Comparison of ENCODE assay signal across 8 cellular contexts in the genomic region with DNA sequence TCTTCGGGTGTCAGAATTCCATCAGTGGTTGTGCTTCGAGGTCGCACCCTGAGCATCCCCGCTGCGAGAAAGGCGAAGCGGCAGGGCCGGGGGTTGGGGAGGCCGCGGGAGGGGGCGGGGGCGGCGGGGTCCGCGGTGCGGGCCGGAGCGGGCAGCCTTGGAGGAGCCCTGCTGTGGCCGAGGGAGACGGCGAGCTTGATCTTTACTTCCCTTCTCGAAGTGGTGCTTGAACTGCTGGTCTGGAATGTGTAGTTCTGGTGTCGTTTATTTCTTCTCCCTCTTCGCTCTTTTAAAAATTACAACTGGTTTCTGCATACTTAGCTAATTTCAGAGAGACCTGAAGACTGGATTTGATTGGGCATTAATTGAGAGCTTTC. TPM values are rescaled to one million over a fixed set of nuclear protein-coding genes. Genes with fewer than 3 reads are reported as not detected.
A peak's percentile ranks its signal among the peaks of the same experiment; 100 is the strongest.
DNase-seq lines count a peak whose midpoint lies in the region; ATAC-seq, FAIRE-seq and TF ChIP-seq lines count a peak whose summit lies in the region.

No MANE protein-coding gene starts in this region.

- dilution Hi-C loops in keratinocyte (cut with MboI; ENCODE audit: extremely low pct_ligation_motif_present, low sequenced_read_pairs) = no loop called here

- H2AFZ ChIP-seq in K562 (ENCODE audit: low read depth, low read length) (peak overlapping the region; percentile 58; the same call in 1 of the 2 replicates), keratinocyte (ENCODE audit: control insufficient read depth, low read length) (no peak overlapping the region)

- DNase-seq in CD4-positive, CD25-positive, alpha-beta regulatory T cell = no peak
- DNase-seq in MG63 (peak; percentile 32), K562 (ENCODE audit: extremely low read depth in 1 of 4, low spot score in 3 of 4) (peak in 1 of 4 experiments; percentile 50), keratinocyte (ENCODE audit: low read depth, low spot score) (no peak), HPDE6-E6E7 (ENCODE audit: extremely low spot score) (no peak), A172 (ENCODE audit: low spot score) (no peak)
- DNase-seq in NK-92 treated with Interleukin-12 subunit alpha and Interleukin-12 subunit beta, amount 100 ng/mL, for 24 hours (lab: John Stamatoyannopoulos, UW) = no peak

- H3K9me3 ChIP-seq in CD4-positive, CD25-positive, alpha-beta regulatory T cell (ENCODE audit: control insufficient read depth in 2 of 2, low read length in 2 of 2) = no peaks in the 10 kb centered on the region
- H3K9me3 ChIP-seq in MG63 = no peaks in the 10 kb centered on the region
- H3K9me3 ChIP-seq in K562 (replicated peaks; ENCODE audit: control insufficient read depth, insufficient read depth, low read depth, low read length) = no peaks in the 10 kb centered on the region
- no peaks in the 10 kb centered on the region for H3K9me3 ChIP-seq in keratinocyte (ENCODE audit: control insufficient read depth, low read depth, low read length)
- no peaks in the 10 kb centered on the region for H3K9me3 ChIP-seq in subcutaneous abdominal adipose tissue (ENCODE audit: control insufficient read depth in 5 of 5, low read length in 5 of 5)

- no peak for TF ChIP-seq RAD21 in K562 (CRISPR knock-in tag; conservative IDR thresholded peaks at IDR 0.05 in 1 of 2, IDR thresholded peaks at IDR 0.05 in 1 of 2)

- peak overlapping the region; percentile 65 to 97 for H3K9ac ChIP-seq in K562 (ENCODE audit: insufficient read depth in 1 of 2, low read depth in 2 of 2, low read length in 2 of 2)
- H3K9ac ChIP-seq in keratinocyte (ENCODE audit: control insufficient read depth, extremely low read depth, insufficient read depth, low read length) = peak overlapping the region; percentile 84
- peak overlapping the region in 4 of 5 donors; percentile 48 to 80 (median 72) for H3K9ac ChIP-seq in subcutaneous abdominal adipose tissue (ENCODE audit: low read length in 5 of 5)

- H3K4me2 ChIP-seq in K562 (ENCODE audit: insufficient read depth, low read length) = peak overlapping the region; percentile 77
- H3K4me2 ChIP-seq in keratinocyte (ENCODE audit: control insufficient read depth, extremely low read depth, insufficient read depth, low read depth, low read length) = peak overlapping the region; percentile 99

- H3K36me3 ChIP-seq in CD4-positive, CD25-positive, alpha-beta regulatory T cell (ENCODE audit: control insufficient read depth, insufficient read depth, low read length) = no peaks in the 10 kb centered on the region
- H3K36me3 ChIP-seq in MG63 = peaks cover 14% of the 10 kb centered on the region
- H3K36me3 ChIP-seq in K562 (ENCODE audit: control insufficient read depth, insufficient read depth, low read length) = peaks cover 3% of the 10 kb centered on the region; the same call in 1 of the 3 replicates
- H3K36me3 ChIP-seq in keratinocyte (ENCODE audit: control insufficient read depth in 2 of 2, extremely low read depth in 1 of 2, insufficient read depth in 2 of 2, low read length in 2 of 2) = no peaks in the 10 kb centered on the region
- no peaks in the 10 kb centered on the region for H3K36me3 ChIP-seq in subcutaneous abdominal adipose tissue (ENCODE audit: control insufficient read depth in 5 of 5, insufficient read depth in 5 of 5, low read length in 5 of 5)

- H3K27me3 ChIP-seq in CD4-positive, CD25-positive, alpha-beta regulatory T cell (ENCODE audit: control insufficient read depth, insufficient read depth, low read length) = no peaks in the 10 kb centered on the region
- H3K27me3 ChIP-seq in MG63 (no peaks in the 10 kb centered on the region), K562 (ENCODE audit: control insufficient read depth in 2 of 2, insufficient read depth in 2 of 2, low read length in 2 of 2) (no peaks in the 10 kb centered on the region), keratinocyte (ENCODE audit: control insufficient read depth, extremely low read depth, insufficient read depth, low read length) (no peaks in the 10 kb centered on the region), subcutaneous abdominal adipose tissue (ENCODE audit: control insufficient read depth in 5 of 5, insufficient read depth in 4 of 5, low read length in 5 of 5) (no peaks in the 10 kb centered on the region)

- TF ChIP-seq POLR2A in K562 (conservative IDR thresholded peaks at IDR 0.05) = no peak

- intact Hi-C loops in K562 (cut with micrococcal nuclease) = no loop called here

- no TSS peak for BruUV-seq in K562 (replicated peaks; lab: Mats Ljungman, UMichigan)

- peak overlapping the region; percentile 72 to 88 (median 81) for H3K27ac Mint-ChIP-seq in CD4-positive, CD25-positive, alpha-beta regulatory T cell

- H3K4me3 Mint-ChIP-seq in CD4-positive, CD25-positive, alpha-beta regulatory T cell = peak overlapping the region; percentile 90 to 96 (median 92)

- H3K9me1 ChIP-seq in K562 (ENCODE audit: control insufficient read depth, insufficient read depth, low read length) (no peaks in the 10 kb centered on the region), keratinocyte (ENCODE audit: control insufficient read depth, extremely low read depth, insufficient read depth, low read length) (no peaks in the 10 kb centered on the region)

- no peak for FAIRE-seq in K562 (lab: Jason Lieb, UNC)
- no peak for FAIRE-seq in keratinocyte (lab: Jason Lieb, UNC)

- H3K79me2 ChIP-seq in K562 (ENCODE audit: control insufficient read depth, insufficient read depth, low read length) (peaks cover 60% of the 10 kb centered on the region), keratinocyte (ENCODE audit: control insufficient read depth, insufficient read depth, low read length) (peaks cover 60% of the 10 kb centered on the region)

- peaks cover 26% of the 10 kb centered on the region for H3K4me1 ChIP-seq in CD4-positive, CD25-positive, alpha-beta regulatory T cell (ENCODE audit: control insufficient read depth, insufficient read depth, low read length, poor library complexity, severe bottlenecking)
- H3K4me1 ChIP-seq in K562 (replicated peaks in 1 of 2; ENCODE audit: control insufficient read depth in 2 of 2, insufficient read depth in 2 of 2, low read length in 2 of 2) = peaks cover 11 to 21% of the 10 kb centered on the region in 2 experiments; a peak in 4 of 5 replicates
- peaks cover 26% of the 10 kb centered on the region for H3K4me1 ChIP-seq in keratinocyte (ENCODE audit: control insufficient read depth, extremely low read depth, insufficient read depth, low read length)
- peaks cover 2 to 31% (median 23%) of the 10 kb centered on the region in 5 donors for H3K4me1 ChIP-seq in subcutaneous abdominal adipose tissue (ENCODE audit: control insufficient read depth in 5 of 5, insufficient read depth in 5 of 5, low read length in 5 of 5)

- TF ChIP-seq CTCF in K562 (IDR thresholded peaks at IDR 0.05 in 2 of 3, conservative IDR thresholded peaks at IDR 0.05 in 1 of 3; ENCODE audit: insufficient read depth in 2 of 3, low read depth in 1 of 3, low read length in 3 of 3) (no peak), keratinocyte (optimal IDR thresholded peaks at IDR 0.05 in 1 of 3, IDR thresholded peaks at IDR 0.05 in 1 of 3, conservative IDR thresholded peaks at IDR 0.05 in 1 of 3; ENCODE audit: extremely low read depth in 1 of 3, insufficient read depth in 2 of 3, low read length in 3 of 3) (no peak)

- CTCF ChIA-PET in K562 (lab: Yijun Ruan, JAX; ENCODE audit: low intra/inter-chr PET ratio) = interaction anchor here (0.6 kb wide), 1 partner anchor 92 kb away, joined by 3 read pairs; no protein-coding TSS in a partner anchor

- ATAC-seq in CD4-positive, CD25-positive, alpha-beta regulatory T cell (ENCODE audit: low read depth in 2 of 2) = no peak
- peak; percentile 36 for ATAC-seq in K562

- in situ Hi-C loops in K562 (cut with MboI) = no loop called here

- peaks cover 14% of the 10 kb centered on the region for H3K27me3 Mint-ChIP-seq in CD4-positive, CD25-positive, alpha-beta regulatory T cell

- no peak for TF ChIP-seq EP300 in K562 (IDR thresholded peaks at IDR 0.05; ENCODE audit: low read length)

- no peaks in the 10 kb centered on the region for H3K9me3 Mint-ChIP-seq in CD4-positive, CD25-positive, alpha-beta regulatory T cell

- no peak overlapping the region for H3K27ac ChIP-seq in CD4-positive, CD25-positive, alpha-beta regulatory T cell (ENCODE audit: insufficient read depth, low read length, poor library complexity, severe bottlenecking)
- peak overlapping the region; percentile 90 for H3K27ac ChIP-seq in K562 (ENCODE audit: extremely low read depth, low read depth, low read length)
- peak overlapping the region; percentile 63 for H3K27ac ChIP-seq in keratinocyte (ENCODE audit: control insufficient read depth, insufficient read depth, low read length)
- peak overlapping the region; percentile 63 for H3K27ac ChIP-seq in subcutaneous abdominal adipose tissue (ENCODE audit: low read depth, low read length)

- 0% methylated on average over 18 of the region's 24 CpGs for WGBS in K562 (ENCODE audit: insufficient coverage, low coverage, missing lambda C conversion rate)

- POLR2A ChIA-PET in K562 (lab: Yijun Ruan, JAX) = interaction anchor here (0.6 to 3.2 kb wide), 21 partner anchors 10 to 149 kb away, joined by 3 to 35 read pairs (median 5); a partner anchor contains a TSS

- H3K4me3 ChIP-seq in CD4-positive, CD25-positive, alpha-beta regulatory T cell (ENCODE audit: low read depth, low read length) = peak overlapping the region; percentile 67
- H3K4me3 ChIP-seq in MG63 = peak overlapping the region; percentile 82
- H3K4me3 ChIP-seq in K562 = peak overlapping the region; percentile 78
- peak overlapping the region; percentile 67 to 92 (median 86) for H3K4me3 ChIP-seq in keratinocyte (ENCODE audit: control insufficient read depth in 2 of 3, extremely low read depth in 1 of 3, insufficient read depth in 2 of 3, low read depth in 1 of 3, low read length in 3 of 3)
- H3K4me3 ChIP-seq in subcutaneous abdominal adipose tissue (ENCODE audit: low read depth in 1 of 5, low read length in 5 of 5) = peak overlapping the region; percentile 77 to 88 (median 83)

- peaks cover 21 to 49% (median 32%) of the 10 kb centered on the region in 4 donors for H3K4me1 Mint-ChIP-seq in CD4-positive, CD25-positive, alpha-beta regulatory T cell

- H3K36me3 Mint-ChIP-seq in CD4-positive, CD25-positive, alpha-beta regulatory T cell = no peaks in the 10 kb centered on the region

- H4K20me1 ChIP-seq in K562 (replicated peaks; ENCODE audit: control insufficient read depth, insufficient read depth, low read length) = peaks cover 11% of the 10 kb centered on the region
- peaks cover 23% of the 10 kb centered on the region for H4K20me1 ChIP-seq in keratinocyte (ENCODE audit: control insufficient read depth, extremely low read depth, insufficient read depth, low read length)

RNA-seq across cellular contexts. Expression of a gene that starts 1.1 kb away (rescaled TPM):
- total RNA-seq in CD4-positive, CD25-positive, alpha-beta regulatory T cell = 53.3 TPM
- polyA plus RNA-seq in CD4-positive, CD25-positive, alpha-beta regulatory T cell = 10 to 100 TPM; 72.7 to 86.6 (median 78.1) TPM
- 369 and 426 TPM in 2 replicates for total RNA-seq in MG63 (2014; rRNA removed; shearing (Covaris generic); ENCODE audit: low replicate concordance)
- 172 and 218 TPM in 2 replicates for total RNA-seq in K562 (2011; cell fraction: chromatin; rRNA removed; ENCODE audit: low replicate concordance)
- 144 and 155 TPM in 2 replicates for total RNA-seq in K562 (2011; cell fraction: nucleolus; rRNA removed)
- 223 and 231 TPM in 2 replicates for total RNA-seq in K562 (2011; cell fraction: nucleoplasm; rRNA removed)
- total RNA-seq in K562 (2014; rRNA removed) = 112 and 119 TPM in 2 replicates
- total RNA-seq in K562 (2014; rRNA removed; fragmentation: Illumina TruSeq; extraction: Trizol) = 98.9 and 103 TPM in 2 replicates
- total RNA-seq in K562 (2015; rRNA removed; fragmentation: Illumina TruSeq; extraction: Trizol) = 113 and 118 TPM in 2 replicates
- 126 and 138 TPM in 2 replicates for total RNA-seq in K562 (2021)
- 96.7 and 123 TPM in 2 replicates for polyA plus RNA-seq in K562 (2011; rRNA removed)
- 49.3 and 68.5 TPM in 2 replicates for polyA plus RNA-seq in K562 (2011; cell fraction: cytosol; rRNA removed)
- 59.6 and 88.1 TPM in 2 replicates for polyA plus RNA-seq in K562 (2011; cell fraction: nucleus; rRNA removed)
- 118 and 143 TPM in 2 replicates for polyA plus RNA-seq in K562 (2012)
- 153 and 164 TPM in 2 replicates for polyA plus RNA-seq in K562 (2014; fragmentation: Illumina TruSeq; extraction: Trizol)
- polyA plus RNA-seq in K562 (2014; fragmentation: Nextera tagmentation; extraction: Ambion mirVana) = 10 to 100 TPM; 17.4 to 20.3 TPM
- 111 and 116 TPM in 2 replicates for polyA plus RNA-seq in K562 (2014; rRNA removed)
- polyA minus RNA-seq in K562 (2011; rRNA and poly(A)+ RNA removed) = 107 and 149 TPM in 2 replicates
- polyA minus RNA-seq in K562 (2011; cell fraction: cytosol; rRNA and poly(A)+ RNA removed) = 41.6 and 47.6 TPM in 2 replicates
- 28.7 and 31.2 TPM in 2 replicates for polyA minus RNA-seq in K562 (2011; cell fraction: nucleus; rRNA and poly(A)+ RNA removed)
- polyA plus RNA-seq in keratinocyte = 376 to 561 TPM (median 531 TPM) in 3 replicates
- 312 TPM for polyA plus RNA-seq in keratinocyte (2011; ENCODE audit: low read depth)
- 134 and 145 TPM in 2 replicates for polyA plus RNA-seq in keratinocyte (2011; cell fraction: cytosol; rRNA removed)
- polyA plus RNA-seq in keratinocyte (2011; cell fraction: nucleus; rRNA removed) = 936 and 995 TPM in 2 replicates
- polyA plus RNA-seq in keratinocyte (2012; ENCODE audit: low replicate concordance) = 212 and 429 TPM in 2 replicates
- polyA minus RNA-seq in keratinocyte = 198 to 355 TPM (median 278 TPM) in 3 replicates
- 118 TPM for polyA minus RNA-seq in keratinocyte (2011; cell fraction: cytosol; rRNA and poly(A)+ RNA removed)
- 388 and 667 TPM in 2 replicates for polyA minus RNA-seq in keratinocyte (2011; cell fraction: nucleus; rRNA and poly(A)+ RNA removed)
- 103 and 104 TPM in 2 replicates for total RNA-seq in A172 (2014; rRNA removed; shearing (Covaris generic))
